Comparison of ENCODE assay signal across 12 cellular contexts in the genomic region with DNA sequence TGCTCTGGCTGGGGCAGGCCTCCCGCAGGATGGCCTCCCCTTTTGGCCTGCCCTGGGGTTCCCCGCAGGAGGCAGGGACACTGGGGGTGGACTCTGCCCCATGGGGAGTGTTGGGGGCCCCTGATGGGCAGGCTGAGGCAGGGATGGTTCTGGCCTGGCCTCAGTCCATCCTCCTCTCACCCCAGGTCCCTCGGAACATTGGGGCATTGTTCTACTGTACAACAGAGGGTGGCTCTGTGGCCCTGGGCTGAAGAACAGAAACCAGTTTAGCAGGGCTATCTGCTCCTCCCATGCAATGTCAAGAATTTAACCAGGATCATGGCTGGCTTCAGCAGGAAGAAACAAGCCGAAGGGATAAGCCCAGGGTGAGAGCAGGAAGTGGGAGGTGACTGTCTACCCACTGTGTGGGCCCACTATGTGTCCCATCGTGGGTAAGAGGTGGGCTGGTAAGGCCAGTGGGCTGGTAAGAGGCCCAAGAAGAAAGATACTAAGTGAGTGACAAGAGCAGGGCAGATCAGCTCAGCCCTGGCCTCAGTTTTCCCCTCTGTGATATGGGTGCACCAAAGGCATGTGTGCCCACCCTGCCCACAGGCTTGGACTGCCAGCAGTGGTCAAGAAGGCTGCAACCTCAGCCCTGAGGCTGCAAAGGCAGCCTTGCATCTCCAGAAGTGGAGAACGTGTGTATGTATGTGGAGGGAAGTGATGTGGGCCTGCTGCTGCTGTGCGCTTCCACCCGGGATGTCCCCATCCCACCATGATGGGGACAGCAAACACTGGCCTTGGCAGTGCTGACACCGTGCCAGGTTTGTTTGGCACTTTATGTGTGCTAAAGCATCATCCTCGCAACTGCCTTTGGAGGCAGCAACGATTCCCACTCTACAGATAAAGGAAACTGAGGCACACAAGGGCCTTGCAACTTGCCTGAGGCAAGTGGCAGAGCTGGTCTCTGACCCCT.
DNase-seq lines count a peak whose midpoint lies in the region; ATAC-seq and TF ChIP-seq lines count a peak whose summit lies in the region.
"Had no signal": no experiment of that assay in that cellular context is flagged by ENCODE, and none has a peak within 500 bp of the region (broad histone marks: within the 10 kb centered on the region; RNA-seq: fewer than 3 reads in every experiment).

No MANE protein-coding gene starts in this region.

- no peaks in the 10 kb centered on the region for H3K4me1 Mint-ChIP-seq in stimulated activated effector memory CD8-positive, alpha-beta T cell treated with anti-CD3 and anti-CD28 coated beads, Interleukin-12 subunit alpha, Interleukin-12 subunit beta, amount 100 ng/mL, for 72 hours
- peaks cover 8% of the 10 kb centered on the region for H3K4me1 Mint-ChIP-seq in neural progenitor cell
- peaks cover 6 to 11% (median 9%) of the 10 kb centered on the region in 4 donors for H3K4me1 Mint-ChIP-seq in naive thymus-derived CD8-positive, alpha-beta T cell

- H3K27me3 Mint-ChIP-seq in neural progenitor cell (ENCODE audit: insufficient read depth, low read depth), result peaks cover 3% of the 10 kb centered on the region
- H3K27me3 Mint-ChIP-seq in naive thymus-derived CD8-positive, alpha-beta T cell, result peaks cover 0 to 1% (median 0%) of the 10 kb centered on the region in 5 donors

- TF ChIP-seq CTCF in HEK293 (tag by site-specific recombination; IDR thresholded peaks at IDR 0.05) (no peak), mammary epithelial cell (conservative IDR thresholded peaks at IDR 0.05 in 1 of 2, IDR thresholded peaks at IDR 0.05 in 1 of 2; ENCODE audit: extremely low read depth in 1 of 2, insufficient read depth in 1 of 2, low read depth in 1 of 2, low read length in 2 of 2) (peak in 1 of 2 donors; percentile 25), neural progenitor cell (IDR thresholded peaks at IDR 0.05) (no peak)

- ATAC-seq in stimulated activated effector memory CD8-positive, alpha-beta T cell treated with anti-CD3 and anti-CD28 coated beads, Interleukin-12 subunit alpha, Interleukin-12 subunit beta, amount 100 ng/mL, for 72 hours, result no peak
- no peak for ATAC-seq in naive thymus-derived CD8-positive, alpha-beta T cell

- H3K4me3 Mint-ChIP-seq in stimulated activated effector memory CD8-positive, alpha-beta T cell treated with anti-CD3 and anti-CD28 coated beads, Interleukin-12 subunit alpha, Interleukin-12 subunit beta, amount 100 ng/mL, for 72 hours, result no peak overlapping the region
- no peak overlapping the region for H3K4me3 Mint-ChIP-seq in neural progenitor cell
- no peak overlapping the region for H3K4me3 Mint-ChIP-seq in naive thymus-derived CD8-positive, alpha-beta T cell

- peak overlapping the region; percentile 63 for H3K27ac Mint-ChIP-seq in stimulated activated effector memory CD8-positive, alpha-beta T cell treated with anti-CD3 and anti-CD28 coated beads, Interleukin-12 subunit alpha, Interleukin-12 subunit beta, amount 100 ng/mL, for 72 hours
- H3K27ac Mint-ChIP-seq in neural progenitor cell, result no peak overlapping the region
- peak overlapping the region in 3 of 10 donors; percentile 25 to 56 (median 38) for H3K27ac Mint-ChIP-seq in naive thymus-derived CD8-positive, alpha-beta T cell
- H3K27ac Mint-ChIP-seq: activated T-helper 2 cell treated with anti-CD3 and anti-CD28 coated beads, Interferon-gamma antibody, Interleukin-2, Interleukin-4, amounts not matched to agents 10 μg/mL and 5 μg/mL and 100 μg/mL, durations not matched to agents 14 hours and 24 hours and 36 hours had no signal

- H3K9me3 ChIP-seq in HEK293 (ENCODE audit: control insufficient read depth, insufficient read depth, low read depth, low read length) (no peaks in the 10 kb centered on the region), mammary epithelial cell (replicated peaks; ENCODE audit: insufficient read depth, low read length) (no peaks in the 10 kb centered on the region), neural progenitor cell (ENCODE audit: low read depth) (no peaks in the 10 kb centered on the region)

- no TSS peak for BruUV-seq in mammary epithelial cell (replicated peaks; lab: Mats Ljungman, UMichigan)

- H3K36me3 Mint-ChIP-seq in stimulated activated effector memory CD8-positive, alpha-beta T cell treated with anti-CD3 and anti-CD28 coated beads, Interleukin-12 subunit alpha, Interleukin-12 subunit beta, amount 100 ng/mL, for 72 hours, result no peaks in the 10 kb centered on the region
- H3K36me3 Mint-ChIP-seq in neural progenitor cell, result no peaks in the 10 kb centered on the region
- no peaks in the 10 kb centered on the region for H3K36me3 Mint-ChIP-seq in naive thymus-derived CD8-positive, alpha-beta T cell

- H3K9me3 Mint-ChIP-seq in stimulated activated effector memory CD8-positive, alpha-beta T cell treated with anti-CD3 and anti-CD28 coated beads, Interleukin-12 subunit alpha, Interleukin-12 subunit beta, amount 100 ng/mL, for 72 hours, result no peaks in the 10 kb centered on the region
- no peaks in the 10 kb centered on the region for H3K9me3 Mint-ChIP-seq in neural progenitor cell
- no peaks in the 10 kb centered on the region for H3K9me3 Mint-ChIP-seq in naive thymus-derived CD8-positive, alpha-beta T cell
- H3K9me3 Mint-ChIP-seq: activated T-helper 2 cell treated with anti-CD3 and anti-CD28 coated beads, Interferon-gamma antibody, Interleukin-2, Interleukin-4, amounts not matched to agents 10 μg/mL and 5 μg/mL and 100 μg/mL, durations not matched to agents 14 hours and 24 hours and 36 hours had no signal

- H3F3A ChIP-seq in neural progenitor cell (ENCODE audit: low read depth), result no peaks in the 10 kb centered on the region

- peak; percentile 86 for DNase-seq in mammary epithelial cell
- DNase-seq in left kidney (ENCODE audit: low read depth, low spot score), result peak; percentile 50
- no peak for DNase-seq in stimulated activated effector memory CD8-positive, alpha-beta T cell treated with anti-CD3 and anti-CD28 coated beads, Interleukin-12 subunit alpha, Interleukin-12 subunit beta, amount 100 ng/mL, for 72 hours (ENCODE audit: low spot score in 2 of 2)
- no peak for DNase-seq in neural progenitor cell (ENCODE audit: low spot score)
- no peak for DNase-seq in DMS 273 (lab: John Stamatoyannopoulos, UW; ENCODE audit: unreplicated experiment)
- DNase-seq in NCI-H187 (lab: John Stamatoyannopoulos, UW), result no peak
- DNase-seq in naive thymus-derived CD8-positive, alpha-beta T cell, result no peak
- DNase-seq: cortex of kidney, DMS79 had no signal

- peaks cover 3% of the 10 kb centered on the region; the same call in 1 of the 2 replicates for H3K4me1 ChIP-seq in HEK293 (ENCODE audit: control insufficient read depth, insufficient read depth, low read length)
- peaks cover 68% of the 10 kb centered on the region for H3K4me1 ChIP-seq in mammary epithelial cell (ENCODE audit: insufficient read depth, low read length)
- H3K4me1 ChIP-seq in neural progenitor cell, result peaks cover 3% of the 10 kb centered on the region

- H2AFZ ChIP-seq in mammary epithelial cell (ENCODE audit: low read depth, low read length) (no peak overlapping the region), neural progenitor cell (replicated peaks) (no peak overlapping the region)
- H2AFZ ChIP-seq: parathyroid adenoma had no signal

- WGBS in mammary epithelial cell (ENCODE audit: low coverage, missing lambda C conversion rate), result 19% methylated on average over 10 of the region's 11 CpGs

- H3K9ac ChIP-seq in mammary epithelial cell (ENCODE audit: insufficient read depth, low read length) (peak overlapping the region; percentile 69), neural progenitor cell (no peak overlapping the region)
- H3K9ac ChIP-seq: parathyroid adenoma had no signal

- dilution Hi-C loops in mammary epithelial cell (cut with HindIII; ENCODE audit: low sequenced_read_pairs), result no loop called here

- peaks cover 60% of the 10 kb centered on the region for H3K79me2 ChIP-seq in mammary epithelial cell (ENCODE audit: insufficient read depth, low read length)
- H3K79me2 ChIP-seq in neural progenitor cell (ENCODE audit: low read depth), result no peaks in the 10 kb centered on the region
- H3K79me2 ChIP-seq: parathyroid adenoma had no signal

- no peak overlapping the region for H3K4me3 ChIP-seq in HEK293 (ENCODE audit: low read depth, low read length)
- peak overlapping the region in 1 of 3 experiments; percentile 0 for H3K4me3 ChIP-seq in mammary epithelial cell (replicated peaks in 1 of 3; ENCODE audit: insufficient read depth in 1 of 3, low read depth in 2 of 3, low read length in 3 of 3)
- H3K4me3 ChIP-seq in neural progenitor cell, result no peak overlapping the region

- in situ Hi-C loops in mammary epithelial cell (cut with MboI; ENCODE audit: low sequenced_read_pairs in 2 of 2), result loop anchor here in 1 of 2 donors (5.0 to 10.0 kb wide), 3 partner anchors 138 to 268 kb away; a partner anchor contains a TSS

- H3K27ac ChIP-seq in HEK293 (ENCODE audit: extremely low read depth, low read depth, low read length) (no peak overlapping the region), mammary epithelial cell (ENCODE audit: insufficient read depth, low read depth, low read length) (peak overlapping the region; percentile 83), neural progenitor cell (no peak overlapping the region)
- H3K27ac ChIP-seq: parathyroid adenoma had no signal

- H3K4me2 ChIP-seq in mammary epithelial cell (ENCODE audit: insufficient read depth, low read depth, low read length) (peak overlapping the region; percentile 55), neural progenitor cell (no peak overlapping the region)

- H3K27me3 ChIP-seq in mammary epithelial cell (ENCODE audit: insufficient read depth, low read length) (no peaks in the 10 kb centered on the region), neural progenitor cell (no peaks in the 10 kb centered on the region)

- H4K20me1 ChIP-seq in mammary epithelial cell (ENCODE audit: insufficient read depth, low read length), result no peaks in the 10 kb centered on the region
- no peaks in the 10 kb centered on the region for H4K20me1 ChIP-seq in neural progenitor cell (ENCODE audit: low read depth)

- H3K36me3 ChIP-seq in HEK293 (ENCODE audit: control insufficient read depth in 2 of 2, insufficient read depth in 1 of 2, low read length in 2 of 2) (peaks cover 0 to 4% of the 10 kb centered on the region in 2 experiments; a peak in 1 of 3 replicates), mammary epithelial cell (ENCODE audit: insufficient read depth, low read length) (peaks cover 20% of the 10 kb centered on the region), neural progenitor cell (no peaks in the 10 kb centered on the region)

- CTCF ChIA-PET in HEK293 (lab: Yijun Ruan, JAX) (interaction anchor here (0.6 to 11.8 kb wide), 3 partner anchors 170 to 881 kb away, joined by 3 to 151 read pairs (median 4); no protein-coding TSS in a partner anchor), mammary epithelial cell (lab: Charles Lee; ENCODE audit: low non-redundant PET) (no interaction called here)

- intact Hi-C loops in mammary epithelial cell (cut with micrococcal nuclease), result loop anchor here (10.0 kb wide), 1 partner anchor 258 kb away; no protein-coding TSS in a partner anchor

- POLR2A ChIA-PET in HEK293 (lab: Yijun Ruan, JAX), result no interaction called here
- POLR2A ChIA-PET in naive thymus-derived CD8-positive, alpha-beta T cell (lab: Charles Lee), result no interaction called here

Comparison
In these comparisons a context has a peak if more than half of its experiments do, and no peak if none do; other contexts are left out.
1. DNase-seq: peak in mammary epithelial cell (single experiment) and left kidney (single experiment); none in stimulated activated effector memory CD8-positive, alpha-beta T cell treated with anti-CD3 and anti-CD28 coated beads, Interleukin-12 subunit alpha, Interleukin-12 subunit beta, amount 100 ng/mL, for 72 hours (0 of 2), neural progenitor cell (single experiment), DMS 273 (single experiment), NCI-H187 (0 of 2) and naive thymus-derived CD8-positive, alpha-beta T cell (0 of 10).